1 cellular context compared by ENCODE assay signal in the genomic region with DNA sequence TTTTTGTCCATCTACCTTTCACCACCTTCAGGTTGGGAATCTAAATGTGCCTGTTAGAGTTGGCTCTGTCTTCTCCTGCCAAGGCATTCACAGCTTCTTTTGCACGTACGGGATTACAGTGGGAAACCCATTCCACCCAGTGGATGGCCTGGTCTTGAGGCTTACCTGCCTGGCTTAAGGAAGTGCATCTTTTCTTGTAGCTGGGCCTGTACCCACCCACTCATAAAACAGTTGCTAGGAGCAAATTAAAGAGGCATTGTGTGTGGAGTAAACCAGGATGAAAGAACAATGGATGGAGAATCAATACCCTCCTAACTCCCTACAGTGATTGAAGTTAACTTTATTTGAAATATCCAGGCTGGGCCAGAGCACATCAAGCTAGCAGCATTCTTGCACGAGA.
TF ChIP-seq lines count a peak whose summit lies in the region.

No MANE protein-coding gene starts in this region.

TF ChIP-seq in IMR-90, 13 proteins besides CTCF, POLR2A, EP300 and RAD21 (continued from another document):
- TF ChIP-seq RCOR1 (IDR thresholded peaks at IDR 0.05; ENCODE audit: insufficient replicate concordance, low read length) = no peak
- TF ChIP-seq USF2 (IDR thresholded peaks at IDR 0.05; ENCODE audit: low read depth, low read length) = no peak
- TF ChIP-seq, protein P1, sequence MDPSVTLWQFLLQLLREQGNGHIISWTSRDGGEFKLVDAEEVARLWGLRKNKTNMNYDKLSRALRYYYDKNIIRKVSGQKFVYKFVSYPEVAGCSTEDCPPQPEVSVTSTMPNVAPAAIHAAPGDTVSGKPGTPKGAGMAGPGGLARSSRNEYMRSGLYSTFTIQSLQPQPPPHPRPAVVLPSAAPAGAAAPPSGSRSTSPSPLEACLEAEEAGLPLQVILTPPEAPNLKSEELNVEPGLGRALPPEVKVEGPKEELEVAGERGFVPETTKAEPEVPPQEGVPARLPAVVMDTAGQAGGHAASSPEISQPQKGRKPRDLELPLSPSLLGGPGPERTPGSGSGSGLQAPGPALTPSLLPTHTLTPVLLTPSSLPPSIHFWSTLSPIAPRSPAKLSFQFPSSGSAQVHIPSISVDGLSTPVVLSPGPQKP (IDR thresholded peaks at IDR 0.05; ENCODE audit: borderline replicate concordance, low read depth, low read length) = no peak
